ENCODE assay signal across 18 cellular contexts in the genomic region with DNA sequence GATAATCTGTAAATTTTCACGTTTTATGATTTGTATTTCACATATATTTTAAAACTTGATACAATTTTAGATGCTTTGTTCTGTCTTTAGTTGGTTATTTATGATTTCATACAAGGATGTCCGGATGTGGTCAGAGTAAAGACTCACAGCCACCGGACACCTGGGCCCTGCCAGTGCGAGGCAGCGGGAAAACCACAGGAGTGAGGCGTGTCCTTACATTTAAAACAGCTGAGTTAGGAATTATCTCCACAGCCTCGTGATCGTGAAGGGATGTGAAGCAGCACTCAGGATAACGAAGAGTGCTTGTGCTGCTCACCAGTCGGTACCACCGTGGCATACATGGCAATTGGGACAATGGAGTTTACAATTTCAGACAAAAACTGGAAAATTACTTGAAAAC. TPM values are rescaled to one million over a fixed set of nuclear protein-coding genes. Genes with fewer than 3 reads are reported as not detected.
DNase-seq lines count a peak whose midpoint lies in the region; ATAC-seq and TF ChIP-seq lines count a peak whose summit lies in the region.
"Had no signal": no experiment of that assay in that cellular context is flagged by ENCODE, and none has a peak within 500 bp of the region (broad histone marks: within the 10 kb centered on the region; RNA-seq: fewer than 3 reads in every experiment).

No MANE protein-coding gene starts in this region.

- peak overlapping the region in 7 of 12 donors; percentile 2 to 82 (median 42) for H3K27ac ChIP-seq in heart left ventricle
- H3K27ac ChIP-seq in thyroid gland, result peak overlapping the region in 2 of 3 donors; percentile 94 to 97
- H3K27ac ChIP-seq: esophagus squamous epithelium, SJSA1 had no signal

- peaks cover 10% of the 10 kb centered on the region for H3K36me3 Mint-ChIP-seq in activated naive CD4-positive, alpha-beta T cell treated with anti-CD3 and anti-CD28 coated beads, Interleukin-2, amount 50 U/mL, for 24 hours
- peaks cover 3% of the 10 kb centered on the region for H3K36me3 Mint-ChIP-seq in activated naive CD4-positive, alpha-beta T cell treated with anti-CD3 and anti-CD28 coated beads for 36 hours (ENCODE audit: low read depth)

- TF ChIP-seq CTCF in astrocyte of the spinal cord (IDR thresholded peaks at IDR 0.05; ENCODE audit: low read depth, low read length), result no peak
- no peak for TF ChIP-seq CTCF in heart left ventricle (IDR thresholded peaks at IDR 0.05)
- no peak for TF ChIP-seq CTCF in thyroid gland (IDR thresholded peaks at IDR 0.05)

- H3K4me3 ChIP-seq in astrocyte of the spinal cord (ENCODE audit: low read depth, low read length), result no peak overlapping the region
- no peak overlapping the region for H3K4me3 ChIP-seq in heart left ventricle
- no peak overlapping the region for H3K4me3 ChIP-seq in thyroid gland (replicated peaks in 1 of 3)
- H3K4me3 ChIP-seq: esophagus squamous epithelium, GM23338, SJSA1, stomach had no signal

- peak in 2 of 4 donors; percentile 10 to 13 for ATAC-seq in heart left ventricle
- no peak for ATAC-seq in GM21360 (IDR thresholded peaks at IDR 0.05; ENCODE audit: unreplicated experiment)
- ATAC-seq: GM23338 had no signal

- H3K9me3 Mint-ChIP-seq in activated naive CD4-positive, alpha-beta T cell treated with anti-CD3 and anti-CD28 coated beads, Interleukin-2, amount 50 U/mL, for 24 hours, result no peaks in the 10 kb centered on the region
- no peaks in the 10 kb centered on the region for H3K9me3 Mint-ChIP-seq in activated naive CD4-positive, alpha-beta T cell treated with anti-CD3 and anti-CD28 coated beads for 36 hours
- H3K9me3 Mint-ChIP-seq: GM23338, neural crest cell had no signal

- no peak for DNase-seq in activated naive CD4-positive, alpha-beta T cell treated with anti-CD3 and anti-CD28 coated beads for 36 hours
- DNase-seq in astrocyte of the spinal cord (ENCODE audit: low read depth, low spot score) (peak; percentile 48), heart left ventricle (no peak), thyroid gland (no peak), NCI-H1694 treated with DMSO at 0.1 percent for 48 hours (lab: John Stamatoyannopoulos, UW) (no peak), 8988T (no peak)
- DNase-seq: activated naive CD4-positive, alpha-beta T cell treated with Interleukin-2 at 50 U/mL for 16 hours; Calu3; cerebellar nuclear complex; esophagus squamous epithelium; hippocampal formation; NCI-H187; stomach had no signal

- CTCF ChIA-PET in activated naive CD4-positive, alpha-beta T cell treated with anti-CD3 and anti-CD28 coated beads for 36 hours (lab: Charles Lee), result no interaction called here

- in situ Hi-C loops in astrocyte of the spinal cord (cut with HindIII; ENCODE audit: low sequenced_read_pairs), result no loop called here

- H3K4me1 Mint-ChIP-seq in activated naive CD4-positive, alpha-beta T cell treated with anti-CD3 and anti-CD28 coated beads, Interleukin-2, amount 50 U/mL, for 24 hours, result peaks cover 46% of the 10 kb centered on the region
- H3K4me1 Mint-ChIP-seq in activated naive CD4-positive, alpha-beta T cell treated with anti-CD3 and anti-CD28 coated beads for 36 hours (ENCODE audit: low read depth), result peaks cover 28% of the 10 kb centered on the region

- no peaks in the 10 kb centered on the region for H3K27me3 Mint-ChIP-seq in activated naive CD4-positive, alpha-beta T cell treated with anti-CD3 and anti-CD28 coated beads, Interleukin-2, amount 50 U/mL, for 24 hours
- no peaks in the 10 kb centered on the region for H3K27me3 Mint-ChIP-seq in activated naive CD4-positive, alpha-beta T cell treated with anti-CD3 and anti-CD28 coated beads for 36 hours (ENCODE audit: low read depth)

- H3K27ac Mint-ChIP-seq in activated naive CD4-positive, alpha-beta T cell treated with anti-CD3 and anti-CD28 coated beads, Interleukin-2, amount 50 U/mL, for 24 hours, result peak overlapping the region; percentile 26
- no peak overlapping the region for H3K27ac Mint-ChIP-seq in activated naive CD4-positive, alpha-beta T cell treated with anti-CD3 and anti-CD28 coated beads for 36 hours

- TF ChIP-seq POLR2A in heart left ventricle (IDR thresholded peaks at IDR 0.05), result no peak
- no peak for TF ChIP-seq POLR2A in thyroid gland (IDR thresholded peaks at IDR 0.05)

- H3K4me1 ChIP-seq in heart left ventricle (peaks cover 6 to 91% (median 77%) of the 10 kb centered on the region in 12 donors), thyroid gland (peaks cover 68 to 81% of the 10 kb centered on the region in 2 donors)

- 44 to 55% (median 48%) methylated on average over 11 of the region's 11 CpGs for WGBS in heart left ventricle, 4 donors
- 65 to 71% methylated on average over 11 of the region's 11 CpGs for WGBS in thyroid gland, 2 donors

- H3K36me3 ChIP-seq in heart left ventricle, result no peaks in the 10 kb centered on the region
- no peaks in the 10 kb centered on the region for H3K36me3 ChIP-seq in thyroid gland
- H3K36me3 ChIP-seq: esophagus squamous epithelium, stomach had no signal

- no peak overlapping the region for H3K4me3 Mint-ChIP-seq in activated naive CD4-positive, alpha-beta T cell treated with anti-CD3 and anti-CD28 coated beads, Interleukin-2, amount 50 U/mL, for 24 hours
- H3K4me3 Mint-ChIP-seq in activated naive CD4-positive, alpha-beta T cell treated with anti-CD3 and anti-CD28 coated beads for 36 hours, result no peak overlapping the region
- H3K4me3 Mint-ChIP-seq: GM23338, neural crest cell had no signal

- H3K27me3 ChIP-seq in heart left ventricle (no peaks in the 10 kb centered on the region), thyroid gland (no peaks in the 10 kb centered on the region)
- H3K27me3 ChIP-seq: esophagus squamous epithelium, SJSA1, stomach had no signal

- intact Hi-C loops in activated naive CD4-positive, alpha-beta T cell treated with anti-CD3 and anti-CD28 coated beads for 36 hours (cut with micrococcal nuclease), result no loop called here
- intact Hi-C loops in heart left ventricle (cut with DNase I), result no loop called here
- intact Hi-C loops in thyroid gland (cut with DNase I), result no loop called here

- H3K9me3 ChIP-seq in heart left ventricle (no peaks in the 10 kb centered on the region), thyroid gland (no peaks in the 10 kb centered on the region)
- H3K9me3 ChIP-seq: esophagus squamous epithelium, SJSA1, stomach had no signal

RNA-seq across cellular contexts. Expression of a gene that starts 14.0 kb away (rescaled TPM):
- 1 to 10 TPM; 3.9 to 4.4 TPM for total RNA-seq in activated naive CD4-positive, alpha-beta T cell treated with anti-CD3 and anti-CD28 coated beads for 36 hours
- total RNA-seq in heart left ventricle (10 to 100 TPM; 18.8 to 39.6 (median 23.4) TPM), thyroid gland (10 to 100 TPM; 50.4 to 89.4 (median 72.8) TPM)
- 10 to 100 TPM in 1 of 2 donors, 1 to 10 TPM in 1; 4.1 to 16.7 TPM for polyA plus RNA-seq in heart left ventricle
